In genomic region chr6:30719356-30719755, GRCh38 we compare ENCODE assay signal across 8 cellular contexts. TPM values are rescaled to one million over a fixed set of nuclear protein-coding genes. Genes with fewer than 3 reads are reported as not detected.
A peak's percentile ranks its signal among the peaks of the same experiment; 100 is the strongest.
DNase-seq lines count a peak whose midpoint lies in the region; ATAC-seq, FAIRE-seq and TF ChIP-seq lines count a peak whose summit lies in the region.

No MANE protein-coding gene starts in this region.

- TF ChIP-seq EP300 in SK-N-SH (IDR thresholded peaks at IDR 0.05; ENCODE audit: borderline replicate concordance in 1 of 2, low read depth in 1 of 2, low read length in 1 of 2) = no peak

- peak overlapping the region; percentile 89 to 93 for H3K4me3 ChIP-seq in SK-N-SH (ENCODE audit: low read depth in 2 of 2, low read length in 1 of 2)
- H3K4me3 ChIP-seq in iPS-18c (ENCODE audit: insufficient read depth, low read depth, low read length) = peak overlapping the region; percentile 64; the same call in 1 of the 2 replicates

- WGBS in SK-N-SH (ENCODE audit: low lambda C conversion rate) = 34% methylated on average over 8 of the region's 8 CpGs

- no peak for FAIRE-seq in H54 (lab: Jason Lieb, UNC)

- POLR2A ChIA-PET in SK-N-SH (lab: Yijun Ruan, JAX) (interaction anchor here (1.2 kb wide), 1 partner anchor 32 kb away, joined by 4 read pairs; no protein-coding TSS in a partner anchor), activated B cell treated with CpG ODN at 0.5 μM for 24 hours (lab: Charles Lee) (interaction anchor here (0.7 to 22.6 kb wide), 7 partner anchors 22 to 484 kb away, joined by 3 to 697 read pairs (median 11); partner anchors contain the start of genes DHX16, MRPS18B, NRM and PPP1R10)

- CTCF ChIA-PET in SK-N-SH (lab: Yijun Ruan, JAX) = interaction anchor here (0.6 to 42.4 kb wide), 4 partner anchors 12 to 140 kb away, joined by 3 to 838 read pairs (median 4); partner anchors contain the start of genes DHX16, NRM and PPP1R18
- CTCF ChIA-PET in activated B cell treated with CpG ODN at 0.5 μM for 24 hours (lab: Charles Lee) = interaction anchor here (3.1 to 20.0 kb wide), 2 partner anchors 31 to 41 kb away, joined by 22 to 576 read pairs; partner anchors contain the start of gene DHX16

- peaks cover 49% of the 10 kb centered on the region for H3F3A ChIP-seq in SK-N-SH (replicated peaks; ENCODE audit: insufficient read depth)

- H3K4me1 Mint-ChIP-seq in activated B cell treated with CpG ODN at 0.5 μM for 24 hours = peaks cover 73% of the 10 kb centered on the region

- peaks cover 30% of the 10 kb centered on the region for H4K20me1 ChIP-seq in SK-N-SH (ENCODE audit: insufficient read depth)

- H3K4me3 Mint-ChIP-seq in activated B cell treated with CpG ODN at 0.5 μM for 24 hours = peak overlapping the region; percentile 99

- peak overlapping the region; percentile 97 for H3K27ac Mint-ChIP-seq in activated B cell treated with CpG ODN at 0.5 μM for 24 hours

- H3K9me3 ChIP-seq in SK-N-SH (no peaks in the 10 kb centered on the region; the same call in 1 of the 2 replicates), iPS-18c (ENCODE audit: control insufficient read depth, insufficient read depth, low read length) (no peaks in the 10 kb centered on the region)

- DNase-seq in SK-N-SH (no peak), activated B cell treated with CpG ODN at 0.5 μM for 24 hours (no peak), substantia nigra (lab: John Stamatoyannopoulos, UW) (no peak), H54 (ENCODE audit: insufficient read length, low spot score) (no peak), cerebellum (ENCODE audit: low spot score) (no peak), hepatic stellate cell (ENCODE audit: low spot score) (no peak)

- H3K4me1 ChIP-seq in SK-N-SH (ENCODE audit: control insufficient read depth in 1 of 2, insufficient read depth in 2 of 2, low read depth in 1 of 2, low read length in 1 of 2) = peaks cover 35% of the 10 kb centered on the region in 2 experiments

- intact Hi-C loops in activated B cell treated with CpG ODN at 0.5 μM for 24 hours (cut with micrococcal nuclease) = no loop called here

- H3K9me2 ChIP-seq in SK-N-SH = no peaks in the 10 kb centered on the region

- H3K79me2 ChIP-seq in SK-N-SH (ENCODE audit: insufficient read depth) = peaks cover 81% of the 10 kb centered on the region

- peaks cover 15 to 25% of the 10 kb centered on the region in 2 experiments for H3K36me3 ChIP-seq in SK-N-SH (replicated peaks in 1 of 2; ENCODE audit: control insufficient read depth in 1 of 2, insufficient read depth in 2 of 2, low read length in 1 of 2)

- H2AFZ ChIP-seq in SK-N-SH (ENCODE audit: low read depth) = peak overlapping the region; percentile 12; the same call in 1 of the 2 replicates

- no peaks in the 10 kb centered on the region for H3K9me3 Mint-ChIP-seq in activated B cell treated with CpG ODN at 0.5 μM for 24 hours

- no peak for ATAC-seq in SK-N-SH treated with all-trans-retinoic acid at 6 μM for 48 hours
- no peak for ATAC-seq in activated B cell treated with CpG ODN at 0.5 μM for 24 hours (ENCODE audit: low read depth)

- no peak for TF ChIP-seq POLR2A in H54 (IDR thresholded peaks at IDR 0.05; ENCODE audit: low read depth, low read length)

- TF ChIP-seq RAD21 in SK-N-SH (IDR thresholded peaks at IDR 0.05; ENCODE audit: low read length) = no peak

- no peaks in the 10 kb centered on the region for H3K27me3 ChIP-seq in SK-N-SH (ENCODE audit: insufficient read depth)

- H3K9ac ChIP-seq in SK-N-SH = peak overlapping the region; percentile 100

- H3K27ac ChIP-seq in SK-N-SH (ENCODE audit: low read depth in 2 of 2, low read length in 1 of 2) (peak overlapping the region; percentile 81 to 93), substantia nigra (ENCODE audit: low read depth, low read length, poor library complexity, severe bottlenecking) (peak overlapping the region; percentile 94)

- no peak for TF ChIP-seq CTCF in SK-N-SH (IDR thresholded peaks at IDR 0.05)
- TF ChIP-seq CTCF in activated B cell treated with CpG ODN at 0.5 μM for 24 hours (IDR thresholded peaks at IDR 0.05) = no peak

- no peaks in the 10 kb centered on the region for H3K27me3 Mint-ChIP-seq in activated B cell treated with CpG ODN at 0.5 μM for 24 hours

- peaks cover 50% of the 10 kb centered on the region for H3K36me3 Mint-ChIP-seq in activated B cell treated with CpG ODN at 0.5 μM for 24 hours (ENCODE audit: low read depth)

- H3K4me2 ChIP-seq in SK-N-SH = peak overlapping the region; percentile 80

TF ChIP-seq in SK-N-SH, 30 proteins besides CTCF, POLR2A, EP300 and RAD21:
- no peak for TF ChIP-seq FOXM1 (IDR thresholded peaks at IDR 0.05; ENCODE audit: low read depth)
- no peak for TF ChIP-seq USF2 (IDR thresholded peaks at IDR 0.05; ENCODE audit: borderline replicate concordance, low read depth, low read length)
- TF ChIP-seq RFX5 (IDR thresholded peaks at IDR 0.05; ENCODE audit: low read length) = no peak
- no peak for TF ChIP-seq NRF1 (IDR thresholded peaks at IDR 0.05; ENCODE audit: low read depth, low read length)

TF ChIP-seq in SK-N-SH treated with all-trans-retinoic acid at 6 μM for 48 hours, 23 proteins besides CTCF, POLR2A, EP300 and RAD21 (continues in another document):
- TF ChIP-seq ZFP3 (CRISPR knock-in tag; IDR thresholded peaks at IDR 0.05) (no peak), OSR1 (CRISPR knock-in tag; IDR thresholded peaks at IDR 0.05) (no peak), ESRRG (CRISPR knock-in tag; IDR thresholded peaks at IDR 0.05) (no peak), ZC3H10 (CRISPR knock-in tag; IDR thresholded peaks at IDR 0.05) (no peak), TSHZ2 (CRISPR knock-in tag; IDR thresholded peaks at IDR 0.05) (no peak), BACH2 (CRISPR knock-in tag; IDR thresholded peaks at IDR 0.05; ENCODE audit: borderline replicate concordance) (no peak), ZNF565 (CRISPR knock-in tag; conservative IDR thresholded peaks at IDR 0.05; ENCODE audit: low read depth) (no peak), PATZ1 (CRISPR knock-in tag; IDR thresholded peaks at IDR 0.05; ENCODE audit: borderline replicate concordance) (no peak), ISL1 (CRISPR knock-in tag; IDR thresholded peaks at IDR 0.05) (no peak), RARB (CRISPR knock-in tag; IDR thresholded peaks at IDR 0.05) (no peak)

RNA-seq across cellular contexts. Expression of gene TUBB, which starts 0.8 kb away (rescaled TPM):
- 1,037 and 1,093 TPM in 2 replicates for polyA plus RNA-seq in SK-N-SH (2012; rRNA removed)
- 629 and 839 TPM in 2 replicates for polyA plus RNA-seq in SK-N-SH (2012; cell fraction: cytosol; rRNA removed)
- 576 and 657 TPM in 2 replicates for polyA plus RNA-seq in SK-N-SH (2012; cell fraction: nucleus; rRNA removed)
- 700 and 725 TPM in 2 replicates for total RNA-seq in activated B cell treated with CpG ODN at 0.5 μM for 24 hours
- 608 TPM for total RNA-seq in cerebellum

RNA-seq across cellular contexts. Expression of gene MDC1, which starts 2.3 kb away (rescaled TPM):
- polyA plus RNA-seq in SK-N-SH (2012; rRNA removed) = 5.9 and 10.4 TPM in 2 replicates
- 4.0 and 5.9 TPM in 2 replicates for polyA plus RNA-seq in SK-N-SH (2012; cell fraction: cytosol; rRNA removed)
- polyA plus RNA-seq in SK-N-SH (2012; cell fraction: nucleus; rRNA removed) = 31.1 and 38.0 TPM in 2 replicates
- total RNA-seq in activated B cell treated with CpG ODN at 0.5 μM for 24 hours = 62.4 and 65.6 TPM in 2 replicates
- 9.5 TPM for total RNA-seq in cerebellum

RNA-seq across cellular contexts. Expression of gene FLOT1, which starts 23.1 kb away (rescaled TPM):
- polyA plus RNA-seq in SK-N-SH (2012; rRNA removed) = 457 and 462 TPM in 2 replicates
- polyA plus RNA-seq in SK-N-SH (2012; cell fraction: cytosol; rRNA removed) = 377 and 388 TPM in 2 replicates
- polyA plus RNA-seq in SK-N-SH (2012; cell fraction: nucleus; rRNA removed) = 492 and 506 TPM in 2 replicates
- total RNA-seq in activated B cell treated with CpG ODN at 0.5 μM for 24 hours (49.1 and 52.0 TPM in 2 replicates), cerebellum (35.7 TPM)

RNA-seq across cellular contexts. Expression of gene IER3, which starts 25.0 kb away (rescaled TPM):
- 12.9 and 14.0 TPM in 2 replicates for polyA plus RNA-seq in SK-N-SH (2012; rRNA removed)
- 12.4 and 16.7 TPM in 2 replicates for polyA plus RNA-seq in SK-N-SH (2012; cell fraction: cytosol; rRNA removed)
- polyA plus RNA-seq in SK-N-SH (2012; cell fraction: nucleus; rRNA removed) = 27.7 and 30.1 TPM in 2 replicates
- 3.0 and 3.3 TPM in 2 replicates for total RNA-seq in activated B cell treated with CpG ODN at 0.5 μM for 24 hours
- total RNA-seq in cerebellum = 4.5 TPM

RNA-seq across cellular contexts. Expression of gene NRM, which starts 28.6 kb away (rescaled TPM):
- 19.7 and 26.8 TPM in 2 replicates for polyA plus RNA-seq in SK-N-SH (2012; rRNA removed)
- 11.9 and 19.3 TPM in 2 replicates for polyA plus RNA-seq in SK-N-SH (2012; cell fraction: cytosol; rRNA removed)
- polyA plus RNA-seq in SK-N-SH (2012; cell fraction: nucleus; rRNA removed) = 15.7 and 18.5 TPM in 2 replicates
- 17.4 and 17.8 TPM in 2 replicates for total RNA-seq in activated B cell treated with CpG ODN at 0.5 μM for 24 hours
- total RNA-seq in cerebellum = 9.2 TPM
